9 cellular contexts compared by ENCODE assay signal in genomic region chr10:122494833-122495232, GRCh38. TPM values are rescaled to one million over a fixed set of nuclear protein-coding genes. Genes with fewer than 3 reads are reported as not detected.
DNase-seq lines count a peak whose midpoint lies in the region; ATAC-seq and TF ChIP-seq lines count a peak whose summit lies in the region.
"Had no signal": no experiment of that assay in that cellular context is flagged by ENCODE, and none has a peak within 500 bp of the region (broad histone marks: within the 10 kb centered on the region; RNA-seq: fewer than 3 reads in every experiment).

No MANE protein-coding gene starts in this region.

- no peak overlapping the region for H2AFZ ChIP-seq in hepatocyte

- no peak overlapping the region for H3K27ac ChIP-seq in CD4-positive, alpha-beta T cell (ENCODE audit: low read depth, low read length)
- H3K27ac ChIP-seq in hepatocyte = no peak overlapping the region

- peaks cover 0 to 8% of the 10 kb centered on the region in 2 donors for H3K27me3 Mint-ChIP-seq in T-cell
- H3K27me3 Mint-ChIP-seq in CD4-positive, alpha-beta T cell = peaks cover 7% of the 10 kb centered on the region

- WGBS in hepatocyte (ENCODE audit: low lambda C conversion rate, missing lambda C conversion rate) = 88% methylated on average over 14 of the region's 14 CpGs

- no peak overlapping the region for H3K4me3 Mint-ChIP-seq in T-cell
- no peak overlapping the region for H3K4me3 Mint-ChIP-seq in CD4-positive, alpha-beta T cell
- H3K4me3 Mint-ChIP-seq: CD4-positive, CD25-positive, alpha-beta regulatory T cell had no signal

- no peak overlapping the region for H3K4me2 ChIP-seq in hepatocyte

- H4K20me1 ChIP-seq in hepatocyte (ENCODE audit: insufficient read depth, poor library complexity, severe bottlenecking) = no peaks in the 10 kb centered on the region

- TF ChIP-seq CTCF in AG10803 (conservative IDR thresholded peaks at IDR 0.05; ENCODE audit: low read length) (no peak), hepatocyte (IDR thresholded peaks at IDR 0.05; ENCODE audit: poor library complexity) (no peak)
- no peak for TF ChIP-seq CTCF in CD4-positive, alpha-beta T cell (IDR thresholded peaks at IDR 0.05)

- CTCF ChIA-PET in T-cell (lab: Charles Lee) = interaction anchor here in 1 of 2 donors (0.6 kb wide), 1 partner anchor 192 kb away, joined by 3 read pairs; no protein-coding TSS in a partner anchor
- CTCF ChIA-PET in CD4-positive, alpha-beta T cell (lab: Charles Lee) = interaction anchor here (0.9 kb wide), 1 partner anchor 70 kb away, joined by 4 read pairs; no protein-coding TSS in a partner anchor

- H3K36me3 ChIP-seq in hepatocyte (replicated peaks; ENCODE audit: insufficient read depth, low read depth) = no peaks in the 10 kb centered on the region

- DNase-seq in AG10803 (ENCODE audit: low read depth) = peak; percentile 80
- peak; percentile 89 for DNase-seq in fibroblast of peridontal ligament (ENCODE audit: extremely low read depth)
- peak; percentile 95 for DNase-seq in posterior vena cava (ENCODE audit: low spot score)
- DNase-seq in T-cell = no peak
- DNase-seq in CD4-positive, alpha-beta T cell = no peak
- DNase-seq in hepatocyte (ENCODE audit: low spot score) = no peak
- DNase-seq: CD4-positive, CD25-positive, alpha-beta regulatory T cell had no signal

- H3K4me1 Mint-ChIP-seq in T-cell = peaks cover 18 to 41% (median 27%) of the 10 kb centered on the region in 3 donors
- H3K4me1 Mint-ChIP-seq in CD4-positive, alpha-beta T cell (ENCODE audit: low read depth) = peaks cover 19% of the 10 kb centered on the region

- H3K9me3 Mint-ChIP-seq in T-cell = no peaks in the 10 kb centered on the region
- no peaks in the 10 kb centered on the region for H3K9me3 Mint-ChIP-seq in CD4-positive, alpha-beta T cell
- H3K9me3 Mint-ChIP-seq: CD4-positive, CD25-positive, alpha-beta regulatory T cell had no signal

- H3K9me3 ChIP-seq in CD4-positive, alpha-beta T cell (ENCODE audit: control insufficient read depth, low read length) = no peaks in the 10 kb centered on the region
- H3K9me3 ChIP-seq in hepatocyte (ENCODE audit: low read depth) = no peaks in the 10 kb centered on the region

- H3K9me2 ChIP-seq in hepatocyte (replicated peaks; ENCODE audit: insufficient read depth) = no peaks in the 10 kb centered on the region

- ATAC-seq in SK-N-SH treated with all-trans-retinoic acid at 6 μM for 48 hours (peak; percentile 82), T-cell (replicated peaks in 1 of 4) (no peak), GM18867 (IDR thresholded peaks at IDR 0.05; ENCODE audit: unreplicated experiment) (no peak)
- no peak for ATAC-seq in CD4-positive, alpha-beta T cell (ENCODE audit: poor library complexity)

- H3K4me3 ChIP-seq in AG10803 (ENCODE audit: low read length) (no peak overlapping the region), hepatocyte (no peak overlapping the region)

- POLR2A ChIA-PET in T-cell (lab: Charles Lee) = no interaction called here
- POLR2A ChIA-PET in CD4-positive, alpha-beta T cell (lab: Charles Lee) = no interaction called here

- H3K79me2 ChIP-seq in hepatocyte = no peaks in the 10 kb centered on the region

- H3K27ac Mint-ChIP-seq in T-cell = no peak overlapping the region
- no peak overlapping the region for H3K27ac Mint-ChIP-seq in CD4-positive, alpha-beta T cell
- H3K27ac Mint-ChIP-seq: CD4-positive, CD25-positive, alpha-beta regulatory T cell had no signal

- H3K4me1 ChIP-seq in hepatocyte (ENCODE audit: insufficient read depth) = peaks cover 14% of the 10 kb centered on the region

- intact Hi-C loops in posterior vena cava (cut with DNase I) = no loop called here
- intact Hi-C loops in CD4-positive, alpha-beta T cell (cut with DNase I, micrococcal nuclease) = no loop called here

- H3K27me3 ChIP-seq in CD4-positive, alpha-beta T cell (ENCODE audit: control insufficient read depth, insufficient read depth, low read length) = no peaks in the 10 kb centered on the region
- no peaks in the 10 kb centered on the region for H3K27me3 ChIP-seq in hepatocyte

- no peaks in the 10 kb centered on the region for H3K36me3 Mint-ChIP-seq in T-cell
- H3K36me3 Mint-ChIP-seq in CD4-positive, alpha-beta T cell (ENCODE audit: low read depth) = no peaks in the 10 kb centered on the region
- H3K36me3 Mint-ChIP-seq: CD4-positive, CD25-positive, alpha-beta regulatory T cell had no signal

TF ChIP-seq in SK-N-SH treated with all-trans-retinoic acid at 6 μM for 48 hours, 23 proteins besides CTCF, POLR2A, EP300 and RAD21:
- no peak for TF ChIP-seq BACH2 (CRISPR knock-in tag; IDR thresholded peaks at IDR 0.05; ENCODE audit: borderline replicate concordance)
- no peak for TF ChIP-seq ZFP3 (CRISPR knock-in tag; IDR thresholded peaks at IDR 0.05)
- TF ChIP-seq ARNTL (CRISPR knock-in tag; IDR thresholded peaks at IDR 0.05; ENCODE audit: borderline replicate concordance, low read depth) = no peak
- no peak for TF ChIP-seq CSRNP3 (CRISPR knock-in tag; IDR thresholded peaks at IDR 0.05)
- TF ChIP-seq TOX (CRISPR knock-in tag; IDR thresholded peaks at IDR 0.05; ENCODE audit: borderline replicate concordance) = no peak
- TF ChIP-seq PPARA (CRISPR knock-in tag; IDR thresholded peaks at IDR 0.05; ENCODE audit: borderline replicate concordance) = no peak
- TF ChIP-seq GLIS3 (CRISPR knock-in tag; IDR thresholded peaks at IDR 0.05) = no peak
- no peak for TF ChIP-seq ZNF565 (CRISPR knock-in tag; conservative IDR thresholded peaks at IDR 0.05; ENCODE audit: low read depth)
- no peak for TF ChIP-seq POU6F1 (CRISPR knock-in tag; IDR thresholded peaks at IDR 0.05; ENCODE audit: borderline replicate concordance, low read depth)
- TF ChIP-seq ESRRG (CRISPR knock-in tag; IDR thresholded peaks at IDR 0.05) = no peak

RNA-seq across cellular contexts. Expression of gene HTRA1, which starts 33.5 kb away (rescaled TPM):
- total RNA-seq in posterior vena cava (100 to 1,000 TPM; 152 to 276 TPM), T-cell (under 1 TPM in 3 of 5 donors, not detected in 2; 0.51 to 0.56 (median 0.55) TPM), hepatocyte (87.1 and 91.9 TPM in 2 replicates)
- total RNA-seq in CD4-positive, alpha-beta T cell = not detected
- 160 and 173 TPM in 2 replicates for polyA plus RNA-seq in hepatocyte
- total RNA-seq: CD4-positive, CD25-positive, alpha-beta regulatory T cell had no signal
- polyA plus RNA-seq: CD4-positive, CD25-positive, alpha-beta regulatory T cell had no signal

RNA-seq across cellular contexts. Expression of gene ARMS2, which starts 40.4 kb away (rescaled TPM):
- not detected for total RNA-seq in posterior vena cava
- total RNA-seq in T-cell = not detected
- not detected for total RNA-seq in CD4-positive, alpha-beta T cell
- not detected in 2 replicates for total RNA-seq in hepatocyte
- polyA plus RNA-seq in hepatocyte = not detected in 2 replicates
- total RNA-seq: CD4-positive, CD25-positive, alpha-beta regulatory T cell had no signal
- polyA plus RNA-seq: CD4-positive, CD25-positive, alpha-beta regulatory T cell had no signal

Comparison
In these comparisons a context has a peak if more than half of its experiments do, and no peak if none do; other contexts are left out.
1. DNase-seq: peak in AG10803 (single experiment), fibroblast of peridontal ligament (single experiment) and posterior vena cava (single experiment); none in T-cell (0 of 34), CD4-positive, alpha-beta T cell (0 of 10) and hepatocyte (single experiment).
2. RNA of gene HTRA1, which starts 33.5 kb away (total RNA-seq): 152 to 276 TPM in posterior vena cava and 87.1 to 91.9 TPM in hepatocyte; 0.51 to 0.56 TPM in T-cell and not detected in CD4-positive, alpha-beta T cell; every median in the first group is over 10 times any median in the second.